9 cellular contexts compared by ENCODE assay signal in genomic region chr16:85220125-85220839, GRCh38.
DNase-seq lines count a peak whose midpoint lies in the region; ATAC-seq and TF ChIP-seq lines count a peak whose summit lies in the region.
"Had no signal": no experiment of that assay in that cellular context is flagged by ENCODE, and none has a peak within 500 bp of the region (broad histone marks: within the 10 kb centered on the region; RNA-seq: fewer than 3 reads in every experiment).

No MANE protein-coding gene starts in this region.

- H3K36me3 Mint-ChIP-seq in MCF 10A (ENCODE audit: insufficient read depth, unreplicated experiment): no peaks in the 10 kb centered on the region

- H3K27ac ChIP-seq in thoracic aorta: peak overlapping the region; percentile 56 to 73

- H3K9me3 ChIP-seq in thoracic aorta: no peaks in the 10 kb centered on the region

- no peaks in the 10 kb centered on the region for H3K36me3 ChIP-seq in thoracic aorta

- H3K27me3 Mint-ChIP-seq in MCF 10A (ENCODE audit: insufficient read depth, unreplicated experiment): no peaks in the 10 kb centered on the region
- H3K27me3 Mint-ChIP-seq: activated B cell treated with CpG ODN at 0.5 μM for 24 hours had no signal

- no peaks in the 10 kb centered on the region for H3K9me3 Mint-ChIP-seq in MCF 10A (ENCODE audit: unreplicated experiment)
- H3K9me3 Mint-ChIP-seq: activated B cell treated with CpG ODN at 0.5 μM for 24 hours had no signal

- peaks cover 7% of the 10 kb centered on the region for H3K4me1 Mint-ChIP-seq in MCF 10A (ENCODE audit: insufficient read depth, unreplicated experiment)
- H3K4me1 Mint-ChIP-seq: activated B cell treated with CpG ODN at 0.5 μM for 24 hours had no signal

- H3K4me1 ChIP-seq in thoracic aorta (ENCODE audit: control insufficient read depth in 1 of 2, low read depth in 2 of 2): peaks cover 7 to 16% of the 10 kb centered on the region in 2 donors

- peak; percentile 3 for TF ChIP-seq CTCF in AG04449 (IDR thresholded peaks at IDR 0.05; ENCODE audit: insufficient read depth, low read length, missing control alignments)
- TF ChIP-seq CTCF in MCF 10A (IDR thresholded peaks at IDR 0.05; ENCODE audit: unreplicated experiment): no peak
- no peak for TF ChIP-seq CTCF in thoracic aorta (IDR thresholded peaks at IDR 0.05)

- peak overlapping the region; percentile 23 for H3K27ac Mint-ChIP-seq in MCF 10A (ENCODE audit: low read depth, unreplicated experiment)
- H3K27ac Mint-ChIP-seq: activated B cell treated with CpG ODN at 0.5 μM for 24 hours had no signal

- CTCF ChIA-PET in AG04449 (lab: Yijun Ruan, JAX): interaction anchor here (0.7 to 2.3 kb wide), 4 partner anchors 10 to 106 kb away, joined by 3 to 12 read pairs (median 4); no protein-coding TSS in a partner anchor
- CTCF ChIA-PET in MCF 10A (lab: Yijun Ruan, JAX): interaction anchor here (1.0 to 1.5 kb wide), 3 partner anchors 33 to 105 kb away, joined by 3 to 8 read pairs (median 6); no protein-coding TSS in a partner anchor

- DNase-seq in AG04449 (ENCODE audit: low read depth, low spot score): no peak
- DNase-seq in NCI-H2081 (lab: John Stamatoyannopoulos, UW): peak; percentile 87 to 93
- DNase-seq in MCF 10A (ENCODE audit: unreplicated experiment): peak; percentile 80
- DNase-seq in kidney glomerular epithelial cell (lab: John Stamatoyannopoulos, UW): peak; percentile 5
- DNase-seq in thoracic aorta (ENCODE audit: low spot score): no peak
- DNase-seq in stimulated activated CD4-positive, alpha-beta T cell treated with anti-CD3 and anti-CD28 coated beads, Interleukin-12 subunit alpha, Interleukin-12 subunit beta, amount 100 ng/mL, for 4 hours: no peak
- no peak for DNase-seq in AML-193 (lab: John Stamatoyannopoulos, UW)
- DNase-seq: activated B cell treated with CpG ODN at 0.5 μM for 24 hours had no signal

- H3K4me3 ChIP-seq in AG04449 (ENCODE audit: low read depth, low read length): peak overlapping the region; percentile 42
- peak overlapping the region; percentile 69 for H3K4me3 ChIP-seq in thoracic aorta

- POLR2A ChIA-PET in AG04449 (lab: Yijun Ruan, JAX) (interaction anchor here (1.7 kb wide), 1 partner anchor 9 kb away, joined by 7 read pairs; no protein-coding TSS in a partner anchor), MCF 10A (lab: Yijun Ruan, JAX) (interaction anchor here (0.7 to 1.3 kb wide), 4 partner anchors 20 to 83 kb away, joined by 3 read pairs; no protein-coding TSS in a partner anchor)

- no TSS peak for BruUV-seq in MCF 10A (replicated peaks; lab: Mats Ljungman, UMichigan)

- intact Hi-C loops in MCF 10A (cut with micrococcal nuclease): no loop called here

- H3K27me3 ChIP-seq in thoracic aorta (replicated peaks; ENCODE audit: insufficient read depth): no peaks in the 10 kb centered on the region

- peak overlapping the region; percentile 55 for H3K4me3 Mint-ChIP-seq in MCF 10A (ENCODE audit: unreplicated experiment)
- H3K4me3 Mint-ChIP-seq: activated B cell treated with CpG ODN at 0.5 μM for 24 hours had no signal

- peak; percentile 24 for ATAC-seq in thoracic aorta (ENCODE audit: insufficient number of reproducible peaks, low FRiP score, low read depth)
- no peak for ATAC-seq in GM21528 (IDR thresholded peaks at IDR 0.05; ENCODE audit: low FRiP score, unreplicated experiment)

Comparison
In these comparisons a context has a peak if more than half of its experiments do, and no peak if none do; other contexts are left out.
1. DNase-seq: peak in NCI-H2081 (2 of 2), MCF 10A (single experiment) and kidney glomerular epithelial cell (single experiment); none in AG04449 (single experiment), thoracic aorta (single experiment), stimulated activated CD4-positive, alpha-beta T cell treated with anti-CD3 and anti-CD28 coated beads, Interleukin-12 subunit alpha, Interleukin-12 subunit beta, amount 100 ng/mL, for 4 hours (single experiment) and AML-193 (0 of 2).